In the genomic region with DNA sequence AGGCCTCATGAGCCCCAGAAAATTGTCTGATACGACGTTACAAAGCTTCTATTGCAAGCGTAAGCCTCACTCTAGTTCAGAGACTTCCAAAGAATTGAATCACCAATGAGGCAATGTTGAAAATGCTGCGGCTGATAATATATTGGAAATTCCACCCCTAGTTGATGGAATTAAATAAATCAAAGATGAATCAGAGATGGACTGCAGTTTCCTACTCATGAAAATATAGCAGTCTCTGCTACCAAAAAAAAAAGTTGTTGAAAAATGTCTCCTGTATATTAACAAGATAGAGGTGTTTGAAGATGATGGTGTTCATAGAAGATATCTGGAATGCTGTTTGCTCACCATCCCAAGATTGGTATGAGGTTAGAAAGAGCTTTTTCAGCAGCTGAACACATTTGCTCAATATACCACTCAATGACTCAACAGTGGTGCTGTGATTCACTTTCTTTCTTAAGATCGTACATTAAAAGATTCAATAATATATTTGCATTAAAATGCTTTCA, we compare ENCODE assay signal across 20 cellular contexts.
DNase-seq lines count a peak whose midpoint lies in the region; ATAC-seq, FAIRE-seq and TF ChIP-seq lines count a peak whose summit lies in the region.
"Had no signal": no experiment of that assay in that cellular context is flagged by ENCODE, and none has a peak within 500 bp of the region (broad histone marks: within the 10 kb centered on the region; RNA-seq: fewer than 3 reads in every experiment).

No MANE protein-coding gene starts in this region.

- TF ChIP-seq CTCF in osteoblast (IDR thresholded peaks at IDR 0.05; ENCODE audit: extremely low read depth, low read depth, low read length) (no peak), D721Med (IDR thresholded peaks at IDR 0.05; ENCODE audit: insufficient read depth, missing control alignments) (no peak), right lobe of liver (IDR thresholded peaks at IDR 0.05) (no peak)

- ATAC-seq in right lobe of liver: no peak
- ATAC-seq: activated CD8-positive, alpha-beta T cell treated with anti-CD3 and anti-CD28 coated beads, Interleukin-2, amount 10 ng/mL, durations not matched to agents 7 days and 5 days had no signal

- no peaks in the 10 kb centered on the region for H3K9me3 ChIP-seq in osteoblast (ENCODE audit: low read depth, low read length)
- no peaks in the 10 kb centered on the region for H3K9me3 ChIP-seq in right lobe of liver
- H3K9me3 ChIP-seq in Karpas-422 (ENCODE audit: low read length): no peaks in the 10 kb centered on the region

- H3K27me3 ChIP-seq in osteoblast (ENCODE audit: insufficient read depth, low read length) (no peaks in the 10 kb centered on the region), right lobe of liver (no peaks in the 10 kb centered on the region), Karpas-422 (ENCODE audit: low read length) (no peaks in the 10 kb centered on the region)
- H3K27me3 ChIP-seq: sigmoid colon had no signal

- H3K4me2 ChIP-seq in osteoblast (ENCODE audit: insufficient read depth, low read length) (peak overlapping the region; percentile 75), Karpas-422 (ENCODE audit: low read depth, low read length, poor library complexity, severe bottlenecking) (no peak overlapping the region)

- H3K27ac ChIP-seq in epithelial cell of prostate (peak overlapping the region; percentile 49), osteoblast (ENCODE audit: low read depth, low read length) (peak overlapping the region; percentile 89), right lobe of liver (no peak overlapping the region), Karpas-422 (ENCODE audit: low read length) (no peak overlapping the region)
- H3K27ac ChIP-seq: coronary artery, sigmoid colon, WERI-Rb-1 had no signal

- H3K9me2 ChIP-seq in Karpas-422 (replicated peaks; ENCODE audit: insufficient read depth, low read length): no peaks in the 10 kb centered on the region

- H3K79me2 ChIP-seq in osteoblast (ENCODE audit: insufficient read depth, low read length): no peaks in the 10 kb centered on the region
- no peaks in the 10 kb centered on the region for H3K79me2 ChIP-seq in Karpas-422 (ENCODE audit: low read length)

- no peak overlapping the region for H3K9ac ChIP-seq in Karpas-422 (ENCODE audit: low read length)

- TF ChIP-seq POLR2A in right lobe of liver (IDR thresholded peaks at IDR 0.05): no peak

- peak overlapping the region; percentile 33 for H3K4me3 ChIP-seq in osteoblast (ENCODE audit: insufficient read depth, low read length)
- H3K4me3 ChIP-seq in right lobe of liver: no peak overlapping the region
- H3K4me3 ChIP-seq in Karpas-422 (ENCODE audit: low read length): no peak overlapping the region
- H3K4me3 ChIP-seq: coronary artery, sigmoid colon had no signal

- DNase-seq in EH (ENCODE audit: low read depth) (peak; percentile 62), RCC 7860 (ENCODE audit: low spot score) (peak; percentile 81), epithelial cell of prostate (ENCODE audit: low read depth, low spot score) (peak; percentile 29), osteoblast (ENCODE audit: insufficient read length, low spot score, missing footprints) (no peak), D721Med (ENCODE audit: insufficient read length, low spot score) (no peak), right lobe of liver (no peak), Karpas-422 (no peak), foreskin melanocyte (no peak)
- DNase-seq: activated CD8-positive, alpha-beta T cell treated with anti-CD3 and anti-CD28 coated beads, Interleukin-2, amount 10 ng/mL, durations not matched to agents 7 days and 5 days; amniotic stem cell; KG1; kidney glomerular epithelial cell; midbrain; NCI-H1694; NCI-H524; nucleus accumbens; sigmoid colon; SW 1271; WERI-Rb-1 had no signal

- H4K20me1 ChIP-seq in osteoblast (ENCODE audit: insufficient read depth, low read length) (no peaks in the 10 kb centered on the region), Karpas-422 (ENCODE audit: insufficient read depth, low read depth, low read length) (no peaks in the 10 kb centered on the region)

- no peaks in the 10 kb centered on the region for H3K36me3 ChIP-seq in osteoblast (ENCODE audit: insufficient read depth, low read length)
- H3K36me3 ChIP-seq in right lobe of liver: no peaks in the 10 kb centered on the region
- no peaks in the 10 kb centered on the region for H3K36me3 ChIP-seq in Karpas-422 (ENCODE audit: insufficient read depth, low read length)
- H3K36me3 ChIP-seq: sigmoid colon, WERI-Rb-1 had no signal

- 68% methylated on average over 5 of the region's 5 CpGs for WGBS in right lobe of liver (ENCODE audit: insufficient coverage, low coverage, low lambda C conversion rate, missing lambda C conversion rate)

- FAIRE-seq in RCC 7860 (lab: Jason Lieb, UNC): peak; percentile 86
- FAIRE-seq in D721Med (lab: Jason Lieb, UNC): no peak

- intact Hi-C loops in right lobe of liver (cut with DNase I): no loop called here

- H3K4me1 ChIP-seq in osteoblast (ENCODE audit: insufficient read depth, low read length): peaks cover 50% of the 10 kb centered on the region
- no peaks in the 10 kb centered on the region for H3K4me1 ChIP-seq in right lobe of liver
- H3K4me1 ChIP-seq in Karpas-422 (ENCODE audit: low read length): no peaks in the 10 kb centered on the region
- H3K4me1 ChIP-seq: sigmoid colon had no signal

- H2AFZ ChIP-seq in osteoblast (ENCODE audit: low read length): no peak overlapping the region
- no peak overlapping the region for H2AFZ ChIP-seq in Karpas-422 (ENCODE audit: low read length)

Comparison
In these comparisons a context has a peak if more than half of its experiments do, and no peak if none do; other contexts are left out.
1. DNase-seq: peak in EH (single experiment), RCC 7860 (single experiment) and epithelial cell of prostate (single experiment); none in osteoblast (single experiment), D721Med (single experiment), right lobe of liver (0 of 3), Karpas-422 (single experiment) and foreskin melanocyte (single experiment).
2. H3K27ac ChIP-seq: peak in epithelial cell of prostate (single experiment) and osteoblast (single experiment); none in right lobe of liver (0 of 3) and Karpas-422 (single experiment).